ENCODE assay signal across 1 cellular context in the genomic region with DNA sequence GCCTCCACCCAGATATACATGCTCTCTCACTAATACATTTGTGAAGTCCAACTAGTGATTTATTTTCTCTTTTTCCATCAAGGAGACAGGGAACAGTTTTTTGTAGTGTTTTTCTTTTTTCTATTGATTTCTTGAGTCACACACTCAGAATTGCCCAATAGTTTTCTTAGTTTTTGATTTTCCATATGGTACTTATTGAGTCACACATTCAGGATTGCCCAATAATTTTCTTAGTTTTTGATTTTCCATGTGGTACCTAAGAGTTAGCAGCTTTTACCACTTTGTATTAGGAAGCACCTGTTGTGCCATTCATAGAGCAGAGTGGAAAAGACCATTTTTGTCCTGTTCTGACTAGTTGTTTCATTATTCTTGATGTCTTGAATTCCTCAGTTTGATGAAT.
TF ChIP-seq lines count a peak whose summit lies in the region.

No MANE protein-coding gene starts in this region.

TF ChIP-seq in GM23338, 12 proteins besides CTCF, POLR2A, EP300 and RAD21 (continued from another document):
- TF ChIP-seq, protein P1, sequence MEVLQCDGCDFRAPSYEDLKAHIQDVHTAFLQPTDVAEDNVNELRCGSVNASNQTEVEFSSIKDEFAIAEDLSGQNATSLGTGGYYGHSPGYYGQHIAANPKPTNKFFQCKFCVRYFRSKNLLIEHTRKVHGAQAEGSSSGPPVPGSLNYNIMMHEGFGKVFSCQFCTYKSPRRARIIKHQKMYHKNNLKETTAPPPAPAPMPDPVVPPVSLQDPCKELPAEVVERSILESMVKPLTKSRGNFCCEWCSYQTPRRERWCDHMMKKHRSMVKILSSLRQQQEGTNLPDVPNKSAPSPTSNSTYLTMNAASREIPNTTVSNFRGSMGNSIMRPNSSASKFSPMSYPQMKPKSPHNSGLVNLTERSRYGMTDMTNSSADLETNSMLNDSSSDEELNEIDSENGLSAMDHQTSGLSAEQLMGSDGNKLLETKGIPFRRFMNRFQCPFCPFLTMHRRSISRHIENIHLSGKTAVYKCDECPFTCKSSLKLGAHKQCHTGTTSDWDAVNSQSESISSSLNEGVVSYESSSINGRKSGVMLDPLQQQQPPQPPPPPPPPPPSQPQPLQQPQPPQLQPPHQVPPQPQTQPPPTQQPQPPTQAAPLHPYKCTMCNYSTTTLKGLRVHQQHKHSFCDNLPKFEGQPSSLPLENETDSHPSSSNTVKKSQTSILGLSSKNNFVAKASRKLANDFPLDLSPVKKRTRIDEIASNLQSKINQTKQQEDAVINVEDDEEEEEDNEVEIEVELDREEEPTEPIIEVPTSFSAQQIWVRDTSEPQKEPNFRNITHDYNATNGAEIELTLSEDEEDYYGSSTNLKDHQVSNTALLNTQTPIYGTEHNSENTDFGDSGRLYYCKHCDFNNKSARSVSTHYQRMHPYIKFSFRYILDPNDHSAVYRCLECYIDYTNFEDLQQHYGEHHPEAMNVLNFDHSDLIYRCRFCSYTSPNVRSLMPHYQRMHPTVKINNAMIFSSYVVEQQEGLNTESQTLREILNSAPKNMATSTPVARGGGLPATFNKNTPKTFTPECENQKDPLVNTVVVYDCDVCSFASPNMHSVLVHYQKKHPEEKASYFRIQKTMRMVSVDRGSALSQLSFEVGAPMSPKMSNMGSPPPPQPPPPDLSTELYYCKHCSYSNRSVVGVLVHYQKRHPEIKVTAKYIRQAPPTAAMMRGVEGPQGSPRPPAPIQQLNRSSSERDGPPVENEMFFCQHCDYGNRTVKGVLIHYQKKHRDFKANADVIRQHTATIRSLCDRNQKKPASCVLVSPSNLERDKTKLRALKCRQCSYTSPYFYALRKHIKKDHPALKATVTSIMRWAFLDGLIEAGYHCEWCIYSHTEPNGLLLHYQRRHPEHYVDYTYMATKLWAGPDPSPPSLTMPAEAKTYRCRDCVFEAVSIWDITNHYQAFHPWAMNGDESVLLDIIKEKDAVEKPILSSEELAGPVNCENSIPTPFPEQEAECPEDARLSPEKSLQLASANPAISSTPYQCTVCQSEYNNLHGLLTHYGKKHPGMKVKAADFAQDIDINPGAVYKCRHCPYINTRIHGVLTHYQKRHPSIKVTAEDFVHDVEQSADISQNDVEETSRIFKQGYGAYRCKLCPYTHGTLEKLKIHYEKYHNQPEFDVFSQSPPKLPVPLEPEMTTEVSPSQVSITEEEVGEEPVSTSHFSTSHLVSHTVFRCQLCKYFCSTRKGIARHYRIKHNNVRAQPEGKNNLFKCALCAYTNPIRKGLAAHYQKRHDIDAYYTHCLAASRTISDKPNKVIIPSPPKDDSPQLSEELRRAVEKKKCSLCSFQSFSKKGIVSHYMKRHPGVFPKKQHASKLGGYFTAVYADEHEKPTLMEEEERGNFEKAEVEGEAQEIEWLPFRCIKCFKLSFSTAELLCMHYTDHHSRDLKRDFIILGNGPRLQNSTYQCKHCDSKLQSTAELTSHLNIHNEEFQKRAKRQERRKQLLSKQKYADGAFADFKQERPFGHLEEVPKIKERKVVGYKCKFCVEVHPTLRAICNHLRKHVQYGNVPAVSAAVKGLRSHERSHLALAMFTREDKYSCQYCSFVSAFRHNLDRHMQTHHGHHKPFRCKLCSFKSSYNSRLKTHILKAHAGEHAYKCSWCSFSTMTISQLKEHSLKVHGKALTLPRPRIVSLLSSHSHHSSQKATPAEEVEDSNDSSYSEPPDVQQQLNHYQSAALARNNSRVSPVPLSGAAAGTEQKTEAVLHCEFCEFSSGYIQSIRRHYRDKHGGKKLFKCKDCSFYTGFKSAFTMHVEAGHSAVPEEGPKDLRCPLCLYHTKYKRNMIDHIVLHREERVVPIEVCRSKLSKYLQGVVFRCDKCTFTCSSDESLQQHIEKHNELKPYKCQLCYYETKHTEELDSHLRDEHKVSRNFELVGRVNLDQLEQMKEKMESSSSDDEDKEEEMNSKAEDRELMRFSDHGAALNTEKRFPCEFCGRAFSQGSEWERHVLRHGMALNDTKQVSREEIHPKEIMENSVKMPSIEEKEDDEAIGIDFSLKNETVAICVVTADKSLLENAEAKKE (CRISPR knock-in tag; IDR thresholded peaks at IDR 0.05): no peak
- TF ChIP-seq EZH2 (IDR thresholded peaks at IDR 0.05; ENCODE audit: low read depth, unreplicated experiment): no peak
- no peak for TF ChIP-seq JUNB (IDR thresholded peaks at IDR 0.05; ENCODE audit: unreplicated experiment)
- no peak for TF ChIP-seq POLR2AphosphoS5 (IDR thresholded peaks at IDR 0.05; ENCODE audit: low read depth)
- no peak for TF ChIP-seq STAT1 (IDR thresholded peaks at IDR 0.05; ENCODE audit: unreplicated experiment)
- TF ChIP-seq, protein P2, sequence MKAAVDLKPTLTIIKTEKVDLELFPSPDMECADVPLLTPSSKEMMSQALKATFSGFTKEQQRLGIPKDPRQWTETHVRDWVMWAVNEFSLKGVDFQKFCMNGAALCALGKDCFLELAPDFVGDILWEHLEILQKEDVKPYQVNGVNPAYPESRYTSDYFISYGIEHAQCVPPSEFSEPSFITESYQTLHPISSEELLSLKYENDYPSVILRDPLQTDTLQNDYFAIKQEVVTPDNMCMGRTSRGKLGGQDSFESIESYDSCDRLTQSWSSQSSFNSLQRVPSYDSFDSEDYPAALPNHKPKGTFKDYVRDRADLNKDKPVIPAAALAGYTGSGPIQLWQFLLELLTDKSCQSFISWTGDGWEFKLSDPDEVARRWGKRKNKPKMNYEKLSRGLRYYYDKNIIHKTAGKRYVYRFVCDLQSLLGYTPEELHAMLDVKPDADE (IDR thresholded peaks at IDR 0.05): no peak
